Comparison of ENCODE assay signal across 21 cellular contexts in the genomic region with DNA sequence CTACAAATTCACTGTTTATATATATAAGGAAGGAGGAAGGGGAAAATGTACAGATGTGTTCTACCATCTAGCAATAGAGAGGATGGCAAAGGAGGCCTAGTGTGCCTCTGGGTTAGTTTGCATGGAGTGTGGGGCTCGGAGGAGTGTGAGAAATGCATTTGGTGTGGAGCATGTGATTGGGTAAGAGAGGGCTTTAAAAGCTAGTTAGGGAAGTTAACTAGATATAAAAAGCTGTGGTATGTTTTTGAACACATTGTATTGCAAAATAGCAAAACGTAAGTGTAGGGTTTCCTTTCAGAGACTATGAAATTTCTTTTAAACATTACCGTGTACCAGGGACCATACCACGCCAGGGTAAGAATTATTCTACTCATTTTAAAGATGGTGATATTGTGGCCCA. TPM values are rescaled to one million over a fixed set of nuclear protein-coding genes. Genes with fewer than 3 reads are reported as not detected.
"Had no signal": no experiment of that assay in that cellular context is flagged by ENCODE, and none has a peak within 500 bp of the region (broad histone marks: within the 10 kb centered on the region; RNA-seq: fewer than 3 reads in every experiment).

No MANE protein-coding gene starts in this region.

- H3K4me1 ChIP-seq: left ventricle myocardium inferior, prostate gland, tibial artery had no signal

- H3K27me3 ChIP-seq: right atrium auricular region, tibial artery had no signal

- H3K36me3 ChIP-seq: left ventricle myocardium inferior, prostate gland, right atrium auricular region, tibial artery had no signal

- H3K27ac Mint-ChIP-seq: activated CD4-positive, alpha-beta T cell treated with anti-CD3 and anti-CD28 coated beads, Interleukin-2, amount 10 ng/mL, durations not matched to agents 24 days and 14 days; activated CD8-positive, alpha-beta T cell treated with anti-CD3 and anti-CD28 coated beads for 36 hours; activated naive CD4-positive, alpha-beta T cell treated with anti-CD3 and anti-CD28 coated beads for 36 hours; activated T-helper 2 cell treated with anti-CD3 and anti-CD28 coated beads, Interferon-gamma antibody, Interleukin-2, Interleukin-4, amounts not matched to agents 10 μg/mL and 5 μg/mL and 100 μg/mL, durations not matched to agents 14 hours and 24 hours and 36 hours; immature natural killer cell; naive B cell had no signal

- H3K9me3 ChIP-seq: prostate gland, right atrium auricular region, tibial artery had no signal

- H3K4me3 ChIP-seq: coronary artery, left ventricle myocardium inferior, prostate gland, right atrium auricular region, tibial artery had no signal

- H3K4me1 Mint-ChIP-seq: activated CD4-positive, alpha-beta T cell treated with anti-CD3 and anti-CD28 coated beads, Interleukin-2, amount 10 ng/mL, durations not matched to agents 24 days and 14 days; central memory CD8-positive, alpha-beta T cell; immature natural killer cell; naive B cell; neural crest cell had no signal

- H3K9me3 Mint-ChIP-seq: activated CD4-positive, alpha-beta T cell treated with anti-CD3 and anti-CD28 coated beads, Interleukin-2, amount 10 ng/mL, durations not matched to agents 24 days and 14 days; activated CD8-positive, alpha-beta T cell treated with anti-CD3 and anti-CD28 coated beads for 36 hours; activated naive CD4-positive, alpha-beta T cell treated with anti-CD3 and anti-CD28 coated beads for 36 hours; activated T-helper 2 cell treated with anti-CD3 and anti-CD28 coated beads, Interferon-gamma antibody, Interleukin-2, Interleukin-4, amounts not matched to agents 10 μg/mL and 5 μg/mL and 100 μg/mL, durations not matched to agents 14 hours and 24 hours and 36 hours; central memory CD8-positive, alpha-beta T cell had no signal

- H3K36me3 Mint-ChIP-seq: immature natural killer cell, naive B cell had no signal

- DNase-seq: activated CD4-positive, alpha-beta T cell treated with anti-CD3 and anti-CD28 coated beads, Interleukin-2, amount 10 ng/mL, durations not matched to agents 24 days and 14 days; activated CD8-positive, alpha-beta T cell treated with anti-CD3 and anti-CD28 coated beads for 36 hours; activated naive CD4-positive, alpha-beta T cell treated with anti-CD3 and anti-CD28 coated beads for 36 hours; activated T-cell treated with anti-CD3 and anti-CD28 coated beads, Interleukin-2, amount 50 U/mL, for 1 hour; aorta; immature natural killer cell; kidney glomerular epithelial cell; left ventricle myocardium inferior; mammary epithelial cell; naive B cell; stimulated activated naive CD8-positive, alpha-beta T cell treated with anti-CD3 and anti-CD28 coated beads, Interleukin-15, Interleukin-2, amounts not matched to agents 100 U/mL and 50 U/mL, for 24 hours; substantia nigra; T-helper 9 cell; tibial artery had no signal

- H3K27ac ChIP-seq: coronary artery, left ventricle myocardium inferior, prostate gland, right atrium auricular region, tibial artery had no signal

- ATAC-seq: activated CD8-positive, alpha-beta T cell treated with anti-CD3 and anti-CD28 coated beads for 36 hours; stimulated activated naive CD8-positive, alpha-beta T cell treated with anti-CD3 and anti-CD28 coated beads, Interleukin-15, Interleukin-2, amounts not matched to agents 100 U/mL and 50 U/mL, for 24 hours had no signal

- H3K4me3 Mint-ChIP-seq: activated CD4-positive, alpha-beta T cell treated with anti-CD3 and anti-CD28 coated beads, Interleukin-2, amount 10 ng/mL, durations not matched to agents 24 days and 14 days; activated CD8-positive, alpha-beta T cell treated with anti-CD3 and anti-CD28 coated beads for 36 hours; activated naive CD4-positive, alpha-beta T cell treated with anti-CD3 and anti-CD28 coated beads for 36 hours; central memory CD8-positive, alpha-beta T cell; immature natural killer cell; naive B cell; neural crest cell had no signal

RNA-seq across cellular contexts. Expression of gene STXBP6, which starts 53.3 kb away (rescaled TPM):
- total RNA-seq: activated CD4-positive, alpha-beta T cell treated with anti-CD3 and anti-CD28 coated beads, Interleukin-2, amount 10 ng/mL, durations not matched to agents 24 days and 14 days; activated CD8-positive, alpha-beta T cell treated with anti-CD3 and anti-CD28 coated beads for 36 hours; activated naive CD4-positive, alpha-beta T cell treated with anti-CD3 and anti-CD28 coated beads for 36 hours; activated T-helper 2 cell treated with anti-CD3 and anti-CD28 coated beads, Interferon-gamma antibody, Interleukin-2, Interleukin-4, amounts not matched to agents 10 μg/mL and 5 μg/mL and 100 μg/mL, durations not matched to agents 14 hours and 24 hours and 36 hours; mononuclear cell had no signal
- polyA plus RNA-seq: immature natural killer cell had no signal
